34 cellular contexts compared by ENCODE assay signal in the genomic region with DNA sequence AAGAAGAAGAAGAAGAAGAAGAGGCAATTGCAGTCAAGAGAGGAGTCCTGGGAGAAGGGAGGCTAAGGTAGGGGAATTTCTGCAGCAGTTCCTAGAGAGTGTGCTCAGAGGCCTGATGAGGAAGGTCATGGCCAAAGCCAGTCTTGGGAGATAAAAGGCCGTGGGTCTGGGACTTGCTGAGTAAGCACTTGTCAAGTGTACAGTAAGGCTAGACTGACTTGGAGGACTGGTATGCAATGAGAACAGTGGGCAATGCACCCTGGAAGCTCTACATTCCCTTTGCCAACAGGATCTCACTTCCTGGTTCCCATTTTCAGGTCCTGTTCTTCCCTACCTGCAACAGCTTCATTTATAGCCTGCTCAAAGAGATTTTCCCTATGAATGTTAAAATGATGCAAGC. TPM values are rescaled to one million over a fixed set of nuclear protein-coding genes. Genes with fewer than 3 reads are reported as not detected.
"Had no signal": no experiment of that assay in that cellular context is flagged by ENCODE, and none has a peak within 500 bp of the region (broad histone marks: within the 10 kb centered on the region; RNA-seq: fewer than 3 reads in every experiment).

No MANE protein-coding gene starts in this region.

- ATAC-seq: activated CD4-positive, alpha-beta T cell treated with anti-CD3 and anti-CD28 coated beads for 36 hours; activated CD8-positive, alpha-beta T cell treated with anti-CD3 and anti-CD28 coated beads for 36 hours; activated naive CD8-positive, alpha-beta T cell treated with anti-CD3 and anti-CD28 coated beads, Interleukin-2, amount 50 U/mL, for 24 hours had no signal

- H3K9me3 ChIP-seq: adrenal gland, ascending aorta, breast epithelium, colonic mucosa had no signal

- H3K4me3 Mint-ChIP-seq: activated CD4-positive, alpha-beta T cell treated with anti-CD3 and anti-CD28 coated beads for 36 hours; activated CD8-positive, alpha-beta T cell treated with anti-CD3 and anti-CD28 coated beads for 36 hours; activated naive CD4-positive, alpha-beta T cell treated with anti-CD3 and anti-CD28 coated beads for 36 hours; activated naive CD4-positive, alpha-beta T cell treated with anti-CD3 and anti-CD28 coated beads, Interleukin-2, amount 50 U/mL, for 24 hours; activated naive CD8-positive, alpha-beta T cell treated with anti-CD3 and anti-CD28 coated beads for 36 hours; activated naive CD8-positive, alpha-beta T cell treated with anti-CD3 and anti-CD28 coated beads, Interleukin-2, amount 50 U/mL, for 24 hours; activated T-helper 1 cell treated with anti-CD3 and anti-CD28 coated beads, Interleukin-12 subunit alpha, Interleukin-12 subunit beta, Interleukin-2, Interleukin-4 antibody, amounts not matched to agents 30 ng/mL and 10 ng/mL and 1 ng/mL, durations not matched to agents 14 hours and 24 hours and 36 hours; brain; dendritic cell treated with granulocyte-macrophage colony-stimulating factor and Interleukin-4, amounts not matched to agents 40 ng/mL and 50 ng/mL, for 4 days; endodermal cell had no signal

- H3K4me3 ChIP-seq: adrenal gland, ascending aorta, breast epithelium, cardiac muscle cell, colonic mucosa, dorsolateral prefrontal cortex had no signal

- H3K4me1 ChIP-seq: adrenal gland, ascending aorta, breast epithelium, colonic mucosa had no signal

- H3K27ac ChIP-seq: adrenal gland, ascending aorta, breast epithelium, cardiac muscle cell, colonic mucosa, dorsolateral prefrontal cortex, epithelial cell of prostate had no signal

- H3K9me3 Mint-ChIP-seq: activated CD8-positive, alpha-beta T cell treated with anti-CD3 and anti-CD28 coated beads for 36 hours; activated naive CD4-positive, alpha-beta T cell treated with anti-CD3 and anti-CD28 coated beads for 36 hours; activated naive CD4-positive, alpha-beta T cell treated with anti-CD3 and anti-CD28 coated beads, Interleukin-2, amount 50 U/mL, for 24 hours; activated naive CD8-positive, alpha-beta T cell treated with anti-CD3 and anti-CD28 coated beads for 36 hours; activated naive CD8-positive, alpha-beta T cell treated with anti-CD3 and anti-CD28 coated beads, Interleukin-2, amount 50 U/mL, for 24 hours; activated T-helper 1 cell treated with anti-CD3 and anti-CD28 coated beads, Interleukin-12 subunit alpha, Interleukin-12 subunit beta, Interleukin-2, Interleukin-4 antibody, amounts not matched to agents 30 ng/mL and 10 ng/mL and 1 ng/mL, durations not matched to agents 14 hours and 24 hours and 36 hours; activated T-helper 2 cell treated with anti-CD3 and anti-CD28 coated beads, Interferon-gamma antibody, Interleukin-2, Interleukin-4, amounts not matched to agents 10 μg/mL and 5 μg/mL and 100 μg/mL, durations not matched to agents 14 hours and 24 hours and 36 hours; brain; dendritic cell treated with granulocyte-macrophage colony-stimulating factor and Interleukin-4, amounts not matched to agents 40 ng/mL and 50 ng/mL, for 4 days; endodermal cell had no signal

- H3K36me3 ChIP-seq: breast epithelium, cardiac muscle cell, colonic mucosa had no signal

- FAIRE-seq: frontal cortex had no signal

- H3K27me3 ChIP-seq: adrenal gland, ascending aorta, breast epithelium, cardiac muscle cell, colonic mucosa, dorsolateral prefrontal cortex had no signal

- H3K4me1 Mint-ChIP-seq: activated CD4-positive, alpha-beta T cell treated with anti-CD3 and anti-CD28 coated beads for 36 hours; activated naive CD4-positive, alpha-beta T cell treated with anti-CD3 and anti-CD28 coated beads, Interleukin-2, amount 50 U/mL, for 24 hours; activated naive CD8-positive, alpha-beta T cell treated with anti-CD3 and anti-CD28 coated beads for 36 hours; activated naive CD8-positive, alpha-beta T cell treated with anti-CD3 and anti-CD28 coated beads, Interleukin-2, amount 50 U/mL, for 24 hours had no signal

- H3K27me3 Mint-ChIP-seq: activated CD4-positive, alpha-beta T cell treated with anti-CD3 and anti-CD28 coated beads for 36 hours; activated CD8-positive, alpha-beta T cell treated with anti-CD3 and anti-CD28 coated beads for 36 hours; activated naive CD4-positive, alpha-beta T cell treated with anti-CD3 and anti-CD28 coated beads, Interleukin-2, amount 50 U/mL, for 24 hours; activated naive CD8-positive, alpha-beta T cell treated with anti-CD3 and anti-CD28 coated beads for 36 hours; activated naive CD8-positive, alpha-beta T cell treated with anti-CD3 and anti-CD28 coated beads, Interleukin-2, amount 50 U/mL, for 24 hours; brain; dendritic cell treated with granulocyte-macrophage colony-stimulating factor and Interleukin-4, amounts not matched to agents 40 ng/mL and 50 ng/mL, for 4 days had no signal

- H3K27ac Mint-ChIP-seq: activated CD4-positive, alpha-beta T cell treated with anti-CD3 and anti-CD28 coated beads for 36 hours; activated CD8-positive, alpha-beta T cell treated with anti-CD3 and anti-CD28 coated beads for 36 hours; activated naive CD4-positive, alpha-beta T cell treated with anti-CD3 and anti-CD28 coated beads for 36 hours; activated naive CD4-positive, alpha-beta T cell treated with anti-CD3 and anti-CD28 coated beads, Interleukin-2, amount 50 U/mL, for 24 hours; activated naive CD8-positive, alpha-beta T cell treated with anti-CD3 and anti-CD28 coated beads for 36 hours; activated naive CD8-positive, alpha-beta T cell treated with anti-CD3 and anti-CD28 coated beads, Interleukin-2, amount 50 U/mL, for 24 hours; activated T-helper 1 cell treated with anti-CD3 and anti-CD28 coated beads, Interleukin-12 subunit alpha, Interleukin-12 subunit beta, Interleukin-2, Interleukin-4 antibody, amounts not matched to agents 30 ng/mL and 10 ng/mL and 1 ng/mL, durations not matched to agents 14 hours and 24 hours and 36 hours; activated T-helper 2 cell treated with anti-CD3 and anti-CD28 coated beads, Interferon-gamma antibody, Interleukin-2, Interleukin-4, amounts not matched to agents 10 μg/mL and 5 μg/mL and 100 μg/mL, durations not matched to agents 14 hours and 24 hours and 36 hours; brain; dendritic cell treated with granulocyte-macrophage colony-stimulating factor and Interleukin-4, amounts not matched to agents 40 ng/mL and 50 ng/mL, for 4 days; endodermal cell had no signal

- DNase-seq: activated CD4-positive, alpha-beta T cell treated with anti-CD3 and anti-CD28 coated beads for 36 hours; activated CD4-positive, alpha-beta T cell treated with anti-CD3 and anti-CD28 coated beads, Interleukin-2, amount 50 U/mL, for 1 hour; activated CD4-positive, alpha-beta T cell treated with anti-CD3 and anti-CD28 coated beads, Interleukin-2, amount 50 U/mL, for 48 hours; activated CD4-positive, CD25-positive, alpha-beta regulatory T cell; activated CD4-positive, CD25-positive, alpha-beta regulatory T cell treated with anti-CD3 and anti-CD28 coated beads, Interleukin-2, amount 50 U/mL, for 72 hours; activated CD8-positive, alpha-beta memory T cell treated with anti-CD3 and anti-CD28 coated beads for 24 hours; activated CD8-positive, alpha-beta T cell treated with anti-CD3 and anti-CD28 coated beads for 36 hours; activated effector memory CD4-positive, alpha-beta T cell treated with anti-CD3 and anti-CD28 coated beads, Interleukin-2, amount 50 U/mL, for 16 hours; activated naive CD4-positive, alpha-beta T cell treated with anti-CD3 and anti-CD28 coated beads for 36 hours; activated naive CD8-positive, alpha-beta T cell treated with anti-CD3 and anti-CD28 coated beads for 36 hours; activated naive CD8-positive, alpha-beta T cell treated with anti-CD3 and anti-CD28 coated beads, Interleukin-2, amount 50 U/mL, for 24 hours; activated T-cell treated with anti-CD3 and anti-CD28 coated beads, Interleukin-2, amount 50 U/mL, for 1 hour; activated T-cell treated with anti-CD3 and anti-CD28 coated beads, Interleukin-2, amount 50 U/mL, for 48 hours; adrenal gland; central memory CD4-positive, alpha-beta T cell; cerebellar nuclear complex; colonic mucosa; dorsolateral prefrontal cortex; effector memory CD4-positive, alpha-beta T cell; endodermal cell; foreskin fibroblast; head of caudate nucleus; T-helper 2 cell had no signal

RNA-seq across cellular contexts. Expression of a gene that starts 28.6 kb away (rescaled TPM):
- total RNA-seq: activated CD4-positive, alpha-beta T cell treated with anti-CD3 and anti-CD28 coated beads for 36 hours; activated CD8-positive, alpha-beta T cell treated with anti-CD3 and anti-CD28 coated beads for 36 hours; activated naive CD4-positive, alpha-beta T cell treated with anti-CD3 and anti-CD28 coated beads for 36 hours; activated naive CD8-positive, alpha-beta T cell treated with anti-CD3 and anti-CD28 coated beads for 36 hours; activated T-helper 1 cell treated with anti-CD3 and anti-CD28 coated beads, Interleukin-12 subunit alpha, Interleukin-12 subunit beta, Interleukin-2, Interleukin-4 antibody, amounts not matched to agents 30 ng/mL and 10 ng/mL and 1 ng/mL, durations not matched to agents 14 hours and 24 hours and 36 hours; activated T-helper 2 cell treated with anti-CD3 and anti-CD28 coated beads, Interferon-gamma antibody, Interleukin-2, Interleukin-4, amounts not matched to agents 10 μg/mL and 5 μg/mL and 100 μg/mL, durations not matched to agents 14 hours and 24 hours and 36 hours; T-helper 1 cell treated with Interleukin-12 subunit alpha and Interleukin-12 subunit beta and Interleukin-4 antibody, amounts not matched to agents 30 ng/mL and 1 ng/mL, for 36 hours had no signal
